ENCODE assay signal across 8 cellular contexts in the genomic region with DNA sequence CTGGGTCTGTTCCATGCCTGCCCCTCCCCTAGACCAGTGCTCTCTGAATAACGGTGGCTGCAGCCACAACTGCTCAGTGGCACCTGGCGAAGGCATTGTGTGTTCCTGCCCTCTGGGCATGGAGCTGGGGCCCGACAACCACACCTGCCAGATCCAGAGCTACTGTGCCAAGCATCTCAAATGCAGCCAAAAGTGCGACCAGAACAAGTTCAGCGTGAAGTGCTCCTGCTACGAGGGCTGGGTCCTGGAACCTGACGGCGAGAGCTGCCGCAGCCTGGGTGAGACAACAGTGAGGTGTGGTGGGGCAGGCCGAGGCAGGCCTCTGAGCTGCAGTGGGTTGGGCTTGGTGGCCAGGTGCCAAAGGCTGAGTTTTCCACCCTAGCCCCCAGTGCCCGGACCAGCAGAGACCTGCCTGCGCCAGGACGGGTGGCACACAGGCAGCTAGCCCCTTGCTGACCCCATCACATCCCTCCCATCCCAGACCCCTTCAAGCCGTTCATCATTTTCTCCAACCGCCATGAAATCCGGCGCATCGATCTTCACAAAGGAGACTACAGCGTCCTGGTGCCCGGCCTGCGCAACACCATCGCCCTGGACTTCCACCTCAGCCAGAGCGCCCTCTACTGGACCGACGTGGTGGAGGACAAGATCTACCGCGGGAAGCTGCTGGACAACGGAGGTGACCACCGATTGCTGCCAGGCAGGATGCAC. TPM values are rescaled to one million over a fixed set of nuclear protein-coding genes. Genes with fewer than 3 reads are reported as not detected.
DNase-seq lines count a peak whose midpoint lies in the region; ATAC-seq, FAIRE-seq and TF ChIP-seq lines count a peak whose summit lies in the region.

No MANE protein-coding gene starts in this region.

- TF ChIP-seq POLR2A in NB4 (IDR thresholded peaks at IDR 0.05; ENCODE audit: extremely low read depth, insufficient read length) (no peak), GM12878 (IDR thresholded peaks at IDR 0.05; ENCODE audit: low read depth, low read length) (no peak)

- TF ChIP-seq CTCF in NB4 (IDR thresholded peaks at IDR 0.05; ENCODE audit: low read depth, low read length) (peak; percentile 83), GM12878 (IDR thresholded peaks at IDR 0.05 in 2 of 3, conservative IDR thresholded peaks at IDR 0.05 in 1 of 3; ENCODE audit: control insufficient read depth in 2 of 3, extremely low read depth in 1 of 3, insufficient read depth in 1 of 3, low read depth in 3 of 3, low read length in 3 of 3) (peak; percentile 53 to 78 (median 54))

- DNase-seq in DMS79 treated with DMSO at 0.1 percent for 48 hours (lab: John Stamatoyannopoulos, UW) = peak; percentile 76
- peak; percentile 85 for DNase-seq in NB4 (ENCODE audit: low read depth)
- DNase-seq in SKM-1 (lab: John Stamatoyannopoulos, UW; ENCODE audit: unreplicated experiment) = peak; percentile 8
- DNase-seq in GM12878 (ENCODE audit: low read depth, low spot score) = no peak
- DNase-seq in iPS DF 4.7 (ENCODE audit: extremely low read depth, low spot score) = peak; percentile 38
- DNase-seq in stimulated activated CD4-positive, alpha-beta T cell treated with anti-CD3 and anti-CD28 coated beads, Interleukin-12 subunit alpha, Interleukin-12 subunit beta, amount 100 ng/mL, for 4 hours = peak; percentile 41

- POLR2A ChIA-PET in GM12878 (lab: Charles Lee) = no interaction called here

- intact Hi-C loops in GM12878 (cut with micrococcal nuclease; ENCODE audit: unreplicated experiment) = no loop called here

- no peak for FAIRE-seq in GM12878 (lab: Jason Lieb, UNC)

- H3K4me3 ChIP-seq in NB4 (ENCODE audit: low read depth, low read length) = no peak overlapping the region
- H3K4me3 ChIP-seq in GM12878 = no peak overlapping the region

- no peaks in the 10 kb centered on the region; the same call in 1 of the 2 replicates for H4K20me1 ChIP-seq in GM12878 (ENCODE audit: control insufficient read depth, insufficient read depth)

- CTCF ChIA-PET in GM12878 (lab: Yijun Ruan, JAX) = interaction anchor here (0.6 to 5.4 kb wide), 16 partner anchors 11 to 432 kb away, joined by 3 to 66 read pairs (median 4); a partner anchor contains a TSS

- no TSS peak for BruUV-seq in GM12878 (replicated peaks; lab: Mats Ljungman, UMichigan)

- no peaks in the 10 kb centered on the region for H3K36me3 ChIP-seq in GM12878 (ENCODE audit: control insufficient read depth in 2 of 2, insufficient read depth in 2 of 2, low read length in 1 of 2)

- ATAC-seq in GM12878 = peak; percentile 60
- no peak for ATAC-seq in GM21526 (IDR thresholded peaks at IDR 0.05; ENCODE audit: low FRiP score, unreplicated experiment)
- ATAC-seq in HG02981 (IDR thresholded peaks at IDR 0.05; ENCODE audit: unreplicated experiment) = no peak

- RAD21 ChIA-PET in GM12878 (lab: Charles Lee; ENCODE audit: unreplicated experiment) = interaction anchor here (1.8 to 3.4 kb wide), 2 partner anchors 52 to 106 kb away, joined by 6 to 13 read pairs; no protein-coding TSS in a partner anchor

- 70% methylated on average over 29 of the region's 29 CpGs for WGBS in GM12878 (ENCODE audit: insufficient coverage, insufficient replicate concordance, low lambda C conversion rate, missing lambda C conversion rate)

- TF ChIP-seq RAD21 in GM12878 (IDR thresholded peaks at IDR 0.05; ENCODE audit: insufficient read depth, low read depth, low read length) = peak; percentile 27; the same call in 1 of the 2 replicates

- TF ChIP-seq EP300 in GM12878 (IDR thresholded peaks at IDR 0.05; ENCODE audit: borderline replicate concordance in 1 of 2, control insufficient read depth in 1 of 2, low read depth in 2 of 2, low read length in 2 of 2) = no peak

- H3K4me1 ChIP-seq in GM12878 (ENCODE audit: control insufficient read depth, insufficient read depth, low read length) = no peaks in the 10 kb centered on the region

- H3K9me3 ChIP-seq in GM12878 (replicated peaks; ENCODE audit: control insufficient read depth, insufficient read depth, low read length) = no peaks in the 10 kb centered on the region

- H3K27ac ChIP-seq in GM12878 (ENCODE audit: control insufficient read depth, insufficient read depth) = no peak overlapping the region

- H3K9ac ChIP-seq in GM12878 (ENCODE audit: control insufficient read depth, insufficient read depth, low read length) = no peak overlapping the region

- SMC1A ChIA-PET in GM12878 (lab: Charles Lee; ENCODE audit: uncharacterized antibody, unreplicated experiment) = interaction anchor here (0.9 to 1.8 kb wide), 4 partner anchors 12 to 103 kb away, joined by 3 to 7 read pairs (median 3); a partner anchor contains a TSS

- H2AFZ ChIP-seq in GM12878 (ENCODE audit: control insufficient read depth, low read depth, low read length) = no peak overlapping the region

- H3K27me3 ChIP-seq in GM12878 (replicated peaks in 1 of 2; ENCODE audit: control insufficient read depth in 2 of 2, insufficient read depth in 2 of 2, low read length in 1 of 2) = no peaks in the 10 kb centered on the region; a peak in 1 of 4 replicates

- H3K4me2 ChIP-seq in GM12878 (ENCODE audit: control insufficient read depth, insufficient read depth) = no peak overlapping the region

- H3K79me2 ChIP-seq in GM12878 (ENCODE audit: control insufficient read depth, insufficient read depth, low read length) = no peaks in the 10 kb centered on the region

- in situ Hi-C loops in GM12878 (cut with MboI) = loop anchor here (5.0 kb wide), 1 partner anchor 418 kb away; no protein-coding TSS in a partner anchor

RNA-seq across cellular contexts. Expression of a gene that starts 28.2 kb away (rescaled TPM):
- total RNA-seq in GM12878 (2013; cell fraction: nucleolus; rRNA removed) = not detected in 2 replicates
- total RNA-seq in GM12878 (2014; rRNA removed) (not detected in 2 replicates), GM12878 (2014; rRNA removed; fragmentation: Illumina TruSeq; extraction: Trizol) (not detected in 2 replicates), GM12878 (2021) (not detected in 2 replicates)
- polyA plus RNA-seq in GM12878 (2011; ENCODE audit: low read depth) = not detected
- polyA plus RNA-seq in GM12878 (2011; rRNA removed) (not detected in 2 replicates), GM12878 (2014; fragmentation: Illumina TruSeq; extraction: Trizol) (not detected in 2 replicates), GM12878 (2014; fragmentation: Nextera tagmentation; extraction: Ambion mirVana) (not detected), GM12878 (2014; rRNA removed) (not detected in 2 replicates), GM12878 (2016; fragmentation: Nextera tagmentation; extraction: Ambion mirVana) (not detected)
- not detected in 2 replicates for polyA plus RNA-seq in GM12878 (2011; cell fraction: cytosol; rRNA removed)
- not detected in 2 replicates for polyA plus RNA-seq in GM12878 (2011; cell fraction: nucleus; rRNA removed)
- polyA plus RNA-seq in GM12878 (2012) = not detected in 2 replicates
- not detected in 2 replicates for polyA minus RNA-seq in GM12878 (2011; rRNA and poly(A)+ RNA removed)
- not detected in 2 replicates for polyA minus RNA-seq in GM12878 (2011; cell fraction: cytosol; rRNA and poly(A)+ RNA removed)
- polyA minus RNA-seq in GM12878 (2011; cell fraction: nucleus; rRNA and poly(A)+ RNA removed) = not detected in 2 replicates

RNA-seq across cellular contexts. Expression of a gene that starts 41.0 kb away (rescaled TPM):
- total RNA-seq in GM12878 (2013; cell fraction: nucleolus; rRNA removed) = 0.48 TPM in 1 of 2 replicates, not detected in the other
- total RNA-seq in GM12878 (2014; rRNA removed) = not detected in 2 replicates
- total RNA-seq in GM12878 (2014; rRNA removed; fragmentation: Illumina TruSeq; extraction: Trizol) = not detected in 2 replicates
- 0.19 and 0.26 TPM in 2 replicates for total RNA-seq in GM12878 (2021)
- not detected for polyA plus RNA-seq in GM12878 (2011; ENCODE audit: low read depth)
- polyA plus RNA-seq in GM12878 (2011; rRNA removed) = not detected in 2 replicates
- 0.12 TPM in 1 of 2 replicates, not detected in the other for polyA plus RNA-seq in GM12878 (2011; cell fraction: cytosol; rRNA removed)
- polyA plus RNA-seq in GM12878 (2011; cell fraction: nucleus; rRNA removed) = 0.29 and 0.58 TPM in 2 replicates
- polyA plus RNA-seq in GM12878 (2012) = 0.46 and 0.54 TPM in 2 replicates
- 0.03 TPM in 1 of 2 replicates, not detected in the other for polyA plus RNA-seq in GM12878 (2014; fragmentation: Illumina TruSeq; extraction: Trizol)
- polyA plus RNA-seq in GM12878 (2014; fragmentation: Nextera tagmentation; extraction: Ambion mirVana) = not detected
- not detected in 2 replicates for polyA plus RNA-seq in GM12878 (2014; rRNA removed)
- polyA plus RNA-seq in GM12878 (2016; fragmentation: Nextera tagmentation; extraction: Ambion mirVana) = not detected
- polyA minus RNA-seq in GM12878 (2011; rRNA and poly(A)+ RNA removed) = not detected in 2 replicates
- not detected in 2 replicates for polyA minus RNA-seq in GM12878 (2011; cell fraction: cytosol; rRNA and poly(A)+ RNA removed)
- polyA minus RNA-seq in GM12878 (2011; cell fraction: nucleus; rRNA and poly(A)+ RNA removed) = not detected in 2 replicates

RNA-seq across cellular contexts. Expression of a gene that starts 47.3 kb away (rescaled TPM):
- total RNA-seq in GM12878 (2013; cell fraction: nucleolus; rRNA removed) = 6.0 and 6.8 TPM in 2 replicates
- total RNA-seq in GM12878 (2014; rRNA removed) (under 0.01 and 0.05 TPM in 2 replicates), GM12878 (2014; rRNA removed; fragmentation: Illumina TruSeq; extraction: Trizol) (0.05 and 0.18 TPM in 2 replicates), GM12878 (2021) (0.93 and 1.1 TPM in 2 replicates)
- 0.51 TPM for polyA plus RNA-seq in GM12878 (2011; ENCODE audit: low read depth)
- polyA plus RNA-seq in GM12878 (2011; rRNA removed) (0.24 TPM in 2 replicates), GM12878 (2014; fragmentation: Illumina TruSeq; extraction: Trizol) (0.03 and 0.07 TPM in 2 replicates), GM12878 (2014; fragmentation: Nextera tagmentation; extraction: Ambion mirVana) (not detected), GM12878 (2014; rRNA removed) (0.09 and 0.29 TPM in 2 replicates), GM12878 (2016; fragmentation: Nextera tagmentation; extraction: Ambion mirVana) (under 1 TPM; 0.23 to 0.28 TPM)
- 0.48 and 0.57 TPM in 2 replicates for polyA plus RNA-seq in GM12878 (2011; cell fraction: cytosol; rRNA removed)
- 2.5 and 3.3 TPM in 2 replicates for polyA plus RNA-seq in GM12878 (2011; cell fraction: nucleus; rRNA removed)
- 1.2 and 1.4 TPM in 2 replicates for polyA plus RNA-seq in GM12878 (2012)
- 1.8 TPM in 2 replicates for polyA minus RNA-seq in GM12878 (2011; rRNA and poly(A)+ RNA removed)
- polyA minus RNA-seq in GM12878 (2011; cell fraction: cytosol; rRNA and poly(A)+ RNA removed) = 2.2 and 3.1 TPM in 2 replicates
- 1.6 and 3.1 TPM in 2 replicates for polyA minus RNA-seq in GM12878 (2011; cell fraction: nucleus; rRNA and poly(A)+ RNA removed)

RNA-seq across cellular contexts. Expression of a gene that starts 53.9 kb away (rescaled TPM):
- total RNA-seq in GM12878 (2013; cell fraction: nucleolus; rRNA removed) = 103 and 117 TPM in 2 replicates
- 247 and 292 TPM in 2 replicates for total RNA-seq in GM12878 (2014; rRNA removed)
- 147 and 158 TPM in 2 replicates for total RNA-seq in GM12878 (2014; rRNA removed; fragmentation: Illumina TruSeq; extraction: Trizol)
- 288 and 297 TPM in 2 replicates for total RNA-seq in GM12878 (2021)
- polyA plus RNA-seq in GM12878 (2011; ENCODE audit: low read depth) = 113 TPM
- polyA plus RNA-seq in GM12878 (2011; rRNA removed) = 93.5 and 253 TPM in 2 replicates
- 380 and 408 TPM in 2 replicates for polyA plus RNA-seq in GM12878 (2011; cell fraction: cytosol; rRNA removed)
- 498 and 628 TPM in 2 replicates for polyA plus RNA-seq in GM12878 (2011; cell fraction: nucleus; rRNA removed)
- polyA plus RNA-seq in GM12878 (2012) = 207 and 235 TPM in 2 replicates
- 96.4 and 282 TPM in 2 replicates for polyA plus RNA-seq in GM12878 (2014; fragmentation: Illumina TruSeq; extraction: Trizol)
- polyA plus RNA-seq in GM12878 (2014; fragmentation: Nextera tagmentation; extraction: Ambion mirVana) = 10 to 100 TPM; 57.0 to 65.6 TPM
- 193 and 221 TPM in 2 replicates for polyA plus RNA-seq in GM12878 (2014; rRNA removed)
- 100 to 1,000 TPM; 153 to 178 TPM for polyA plus RNA-seq in GM12878 (2016; fragmentation: Nextera tagmentation; extraction: Ambion mirVana)
- 217 and 275 TPM in 2 replicates for polyA minus RNA-seq in GM12878 (2011; rRNA and poly(A)+ RNA removed)
- polyA minus RNA-seq in GM12878 (2011; cell fraction: cytosol; rRNA and poly(A)+ RNA removed) = 110 and 146 TPM in 2 replicates
- 118 and 173 TPM in 2 replicates for polyA minus RNA-seq in GM12878 (2011; cell fraction: nucleus; rRNA and poly(A)+ RNA removed)
